16 cellular contexts compared by ENCODE assay signal in genomic region chr4:31100551-31100950, GRCh38.
DNase-seq lines count a peak whose midpoint lies in the region; TF ChIP-seq lines count a peak whose summit lies in the region.
"Had no signal": no experiment of that assay in that cellular context is flagged by ENCODE, and none has a peak within 500 bp of the region (broad histone marks: within the 10 kb centered on the region; RNA-seq: fewer than 3 reads in every experiment).

No MANE protein-coding gene starts in this region.

- no peak overlapping the region for H2BK12ac ChIP-seq in mesenchymal stem cell (ENCODE audit: low read length in 2 of 2)

- WGBS in mesenchymal stem cell: 71% methylated on average over 1 of the region's 1 CpG

- H3K4me3 ChIP-seq in adipocyte (ENCODE audit: low read length) (no peak overlapping the region), fibroblast of lung (replicated peaks in 1 of 4; ENCODE audit: control extremely low read depth in 1 of 4, insufficient read depth in 1 of 4, low read depth in 3 of 4, low read length in 4 of 4) (no peak overlapping the region), mesenchymal stem cell (ENCODE audit: insufficient read depth in 1 of 2, low read depth in 1 of 2, low read length in 2 of 2) (no peak overlapping the region), vagina (no peak overlapping the region)
- H3K4me3 ChIP-seq: SJCRH30 had no signal

- H4K20me1 ChIP-seq in fibroblast of lung (ENCODE audit: control insufficient read depth, extremely low read depth, insufficient read depth, low read length): no peaks in the 10 kb centered on the region

- no peaks in the 10 kb centered on the region for H3K27me3 ChIP-seq in adipocyte (replicated peaks; ENCODE audit: control insufficient read depth, insufficient read depth, low read length)
- no peaks in the 10 kb centered on the region for H3K27me3 ChIP-seq in fibroblast of lung (ENCODE audit: control insufficient read depth, insufficient read depth, low read length)
- no peaks in the 10 kb centered on the region for H3K27me3 ChIP-seq in mesenchymal stem cell (ENCODE audit: control insufficient read depth in 1 of 2, insufficient read depth in 1 of 2, low read length in 2 of 2)
- no peaks in the 10 kb centered on the region for H3K27me3 ChIP-seq in vagina
- H3K27me3 ChIP-seq: SJCRH30 had no signal

- H2BK120ac ChIP-seq in mesenchymal stem cell (ENCODE audit: low read depth, low read length): no peak overlapping the region

- no peak overlapping the region for H2BK5ac ChIP-seq in mesenchymal stem cell (ENCODE audit: low read depth, low read length, poor library complexity, severe bottlenecking)

- no peaks in the 10 kb centered on the region for H3K79me2 ChIP-seq in fibroblast of lung (ENCODE audit: control insufficient read depth, insufficient read depth, low read length)

- H4K8ac ChIP-seq in mesenchymal stem cell (ENCODE audit: low read length): no peak overlapping the region

- H3K9me3 ChIP-seq in adipocyte (ENCODE audit: control insufficient read depth, low read length): no peaks in the 10 kb centered on the region
- no peaks in the 10 kb centered on the region for H3K9me3 ChIP-seq in fibroblast of lung (ENCODE audit: control insufficient read depth, insufficient read depth, low read depth, low read length)
- no peaks in the 10 kb centered on the region for H3K9me3 ChIP-seq in mesenchymal stem cell (ENCODE audit: control insufficient read depth, low read length)
- H3K9me3 ChIP-seq in vagina: no peaks in the 10 kb centered on the region
- H3K9me3 ChIP-seq: SJCRH30 had no signal

- H3K36me3 ChIP-seq in adipocyte (ENCODE audit: control insufficient read depth, insufficient read depth, low read length, severe bottlenecking): no peaks in the 10 kb centered on the region
- no peaks in the 10 kb centered on the region for H3K36me3 ChIP-seq in fibroblast of lung (ENCODE audit: control insufficient read depth, insufficient read depth, low read length)
- H3K36me3 ChIP-seq in mesenchymal stem cell (ENCODE audit: control insufficient read depth in 1 of 2, insufficient read depth in 2 of 2, low read depth in 1 of 2, low read length in 2 of 2): no peaks in the 10 kb centered on the region
- no peaks in the 10 kb centered on the region for H3K36me3 ChIP-seq in vagina

- H2AFZ ChIP-seq in fibroblast of lung (ENCODE audit: low read length) (no peak overlapping the region), mesenchymal stem cell (ENCODE audit: low read depth, low read length) (no peak overlapping the region)

- H3K4me2 ChIP-seq in fibroblast of lung (ENCODE audit: extremely low read depth, insufficient read depth, low read length): no peak overlapping the region
- H3K4me2 ChIP-seq in mesenchymal stem cell (ENCODE audit: low read length, poor library complexity, severe bottlenecking): no peak overlapping the region

- H3K79me1 ChIP-seq in mesenchymal stem cell (replicated peaks; ENCODE audit: low read length, poor library complexity, severe bottlenecking): no peaks in the 10 kb centered on the region

- peak; percentile 54 for DNase-seq in adipocyte (ENCODE audit: low read depth)
- peak; percentile 59 to 68 for DNase-seq in fibroblast of lung (ENCODE audit: low read depth in 2 of 2)
- DNase-seq in mesenchymal stem cell: peak; percentile 68
- DNase-seq in vagina (ENCODE audit: extremely low spot score in 2 of 2): no peak
- no peak for DNase-seq in activated naive CD4-positive, alpha-beta T cell treated with Interleukin-2 at 50 U/mL for 16 hours
- DNase-seq in effector CD8-positive, alpha-beta T cell (lab: John Stamatoyannopoulos, UW): no peak
- no peak for DNase-seq in NCI-H1930 (lab: John Stamatoyannopoulos, UW)
- DNase-seq: ACHN, C1 segment of cervical spinal cord, DMS79, KG1, NCI-H1694 treated with DMSO at 0.1 percent for 48 hours, NCI-H226, NCI-H524, NCI-H82, SJCRH30 had no signal

- H3K9ac ChIP-seq in adipocyte (ENCODE audit: low read length) (peak overlapping the region; percentile 13), fibroblast of lung (ENCODE audit: insufficient read depth, low read length) (no peak overlapping the region), mesenchymal stem cell (ENCODE audit: low read length) (peak overlapping the region; percentile 1)

- H3K23ac ChIP-seq in mesenchymal stem cell (ENCODE audit: low read length in 2 of 2): no peak overlapping the region

- H2AK5ac ChIP-seq in mesenchymal stem cell (ENCODE audit: low read length, severe bottlenecking): no peak overlapping the region

- H3K27ac ChIP-seq in fibroblast of lung (ENCODE audit: insufficient read depth, low read length): no peak overlapping the region
- H3K27ac ChIP-seq in mesenchymal stem cell (ENCODE audit: low read length, poor library complexity, severe bottlenecking): no peak overlapping the region
- H3K27ac ChIP-seq in vagina: peak overlapping the region; percentile 14
- H3K27ac ChIP-seq: SJCRH30 had no signal

- no peak overlapping the region for H2BK15ac ChIP-seq in mesenchymal stem cell (ENCODE audit: low read depth, poor library complexity, severe bottlenecking)

- H3K4ac ChIP-seq in mesenchymal stem cell (ENCODE audit: low read depth in 1 of 2, low read length in 2 of 2): no peak overlapping the region

- intact Hi-C loops in vagina (cut with DNase I): no loop called here

- H3K4me1 ChIP-seq in adipocyte (ENCODE audit: control insufficient read depth, insufficient read depth, low read length): peaks cover 8% of the 10 kb centered on the region
- no peaks in the 10 kb centered on the region for H3K4me1 ChIP-seq in fibroblast of lung (ENCODE audit: control insufficient read depth, extremely low read depth, insufficient read depth, low read length)
- no peaks in the 10 kb centered on the region for H3K4me1 ChIP-seq in mesenchymal stem cell (ENCODE audit: control insufficient read depth, insufficient read depth, low read depth, low read length)
- H3K4me1 ChIP-seq in vagina: no peaks in the 10 kb centered on the region
- H3K4me1 ChIP-seq: SJCRH30 had no signal

- H3K18ac ChIP-seq in mesenchymal stem cell (ENCODE audit: low read depth in 1 of 2, low read length in 2 of 2): no peak overlapping the region

- no peak for TF ChIP-seq POLR2A in vagina (IDR thresholded peaks at IDR 0.05)

- TF ChIP-seq CTCF in fibroblast of lung (conservative IDR thresholded peaks at IDR 0.05 in 1 of 2, IDR thresholded peaks at IDR 0.05 in 1 of 2; ENCODE audit: low read depth in 1 of 2, low read length in 2 of 2) (no peak), vagina (IDR thresholded peaks at IDR 0.05) (no peak)

- no peak overlapping the region for H3K14ac ChIP-seq in mesenchymal stem cell (ENCODE audit: low read length in 2 of 2)

- H4K91ac ChIP-seq in mesenchymal stem cell (ENCODE audit: low read length): no peak overlapping the region

Comparison
In these comparisons a context has a peak if more than half of its experiments do, and no peak if none do; other contexts are left out.
1. DNase-seq: peak in adipocyte (single experiment), fibroblast of lung (2 of 2) and mesenchymal stem cell (single experiment); none in vagina (0 of 2), activated naive CD4-positive, alpha-beta T cell treated with Interleukin-2 at 50 U/mL for 16 hours (single experiment), effector CD8-positive, alpha-beta T cell (single experiment) and NCI-H1930 (0 of 2).